ENCODE assay signal across 8 cellular contexts in the genomic region with DNA sequence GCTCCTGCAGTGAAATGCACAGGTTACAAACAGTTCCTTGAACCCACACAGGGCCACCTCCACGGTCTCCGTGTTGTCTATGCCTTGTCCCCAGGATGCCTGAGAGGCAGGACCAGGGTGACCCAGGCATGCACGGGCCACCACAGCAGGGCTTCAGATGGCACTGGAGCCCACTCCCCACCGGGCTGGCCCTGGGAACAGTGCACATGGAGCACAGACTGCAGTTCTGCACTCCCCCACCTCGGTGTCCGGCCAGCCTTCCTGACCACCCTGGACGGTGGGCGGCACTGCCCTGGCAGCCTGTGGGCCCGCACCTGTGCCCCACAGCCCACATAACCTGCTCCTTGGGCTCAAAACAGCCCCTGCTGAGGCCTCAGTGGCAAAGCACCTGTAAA. TPM values are rescaled to one million over a fixed set of nuclear protein-coding genes. Genes with fewer than 3 reads are reported as not detected.
DNase-seq lines count a peak whose midpoint lies in the region; ATAC-seq and TF ChIP-seq lines count a peak whose summit lies in the region.
"Had no signal": no experiment of that assay in that cellular context is flagged by ENCODE, and none has a peak within 500 bp of the region (broad histone marks: within the 10 kb centered on the region; RNA-seq: fewer than 3 reads in every experiment).

No MANE protein-coding gene starts in this region.

- peak overlapping the region; percentile 99 for H3K27ac ChIP-seq in MM.1S (ENCODE audit: low read length)
- H3K27ac ChIP-seq in colonic mucosa = peak overlapping the region; percentile 71
- peak overlapping the region; percentile 94 to 97 (median 95) for H3K27ac ChIP-seq in gastrocnemius medialis

- H3K4me3 Mint-ChIP-seq in Caco-2 (ENCODE audit: unreplicated experiment) = no peak overlapping the region

- H3K9me2 ChIP-seq in MM.1S (replicated peaks; ENCODE audit: insufficient read depth, low read length) = no peaks in the 10 kb centered on the region

- TF ChIP-seq POLR2A in gastrocnemius medialis (IDR thresholded peaks at IDR 0.05) = no peak

- TF ChIP-seq CTCF in MM.1S (IDR thresholded peaks at IDR 0.05; ENCODE audit: low read length) (no peak), colonic mucosa (IDR thresholded peaks at IDR 0.05) (no peak), gastrocnemius medialis (IDR thresholded peaks at IDR 0.05 in 4 of 5, conservative IDR thresholded peaks at IDR 0.05 in 1 of 5) (no peak), Caco-2 (IDR thresholded peaks at IDR 0.05; ENCODE audit: insufficient read depth in 1 of 2, low read depth in 1 of 2, low read length in 1 of 2, severe bottlenecking in 1 of 2, unreplicated experiment in 1 of 2) (no peak)

- H2AFZ ChIP-seq in MM.1S (ENCODE audit: low read length) = no peak overlapping the region

- H3K27ac Mint-ChIP-seq in Caco-2 (ENCODE audit: unreplicated experiment) = no peak overlapping the region

- H3K9me3 ChIP-seq in MM.1S (replicated peaks; ENCODE audit: insufficient read depth, low read length) (no peaks in the 10 kb centered on the region), colonic mucosa (no peaks in the 10 kb centered on the region), gastrocnemius medialis (no peaks in the 10 kb centered on the region), Caco-2 (no peaks in the 10 kb centered on the region)

- H3K9me3 Mint-ChIP-seq in Caco-2 (ENCODE audit: unreplicated experiment) = no peaks in the 10 kb centered on the region

- no peaks in the 10 kb centered on the region for H3K27me3 Mint-ChIP-seq in Caco-2 (ENCODE audit: insufficient read depth, unreplicated experiment)

- H3K79me2 ChIP-seq in MM.1S (ENCODE audit: low read length) = peaks cover 90% of the 10 kb centered on the region

- H3K4me2 ChIP-seq in MM.1S (ENCODE audit: low read depth, low read length) = peak overlapping the region; percentile 100

- BruUV-seq in Caco-2 (replicated peaks; lab: Mats Ljungman, UMichigan) = no TSS peak

- no peaks in the 10 kb centered on the region for H4K20me1 ChIP-seq in MM.1S (ENCODE audit: insufficient read depth, low read length)

- H3K27me3 ChIP-seq in MM.1S (replicated peaks; ENCODE audit: insufficient read depth, low read length) (no peaks in the 10 kb centered on the region), colonic mucosa (no peaks in the 10 kb centered on the region), gastrocnemius medialis (no peaks in the 10 kb centered on the region), Caco-2 (replicated peaks; ENCODE audit: control insufficient read depth, insufficient read depth, low read length) (no peaks in the 10 kb centered on the region)

- peak; percentile 35 for DNase-seq in MM.1S
- DNase-seq in colonic mucosa = no peak
- DNase-seq in gastrocnemius medialis = no peak
- no peak for DNase-seq in Caco-2
- DNase-seq in NCI-H2107 (lab: John Stamatoyannopoulos, UW) = no peak
- no peak for DNase-seq in SW480 (ENCODE audit: low spot score)
- DNase-seq: NCI-H1105 had no signal

- CTCF ChIA-PET in Caco-2 (lab: Charles Lee) = no interaction called here

- H3K36me3 ChIP-seq in MM.1S (replicated peaks; ENCODE audit: insufficient read depth, low read length) = no peaks in the 10 kb centered on the region
- no peaks in the 10 kb centered on the region for H3K36me3 ChIP-seq in colonic mucosa
- H3K36me3 ChIP-seq in gastrocnemius medialis = no peaks in the 10 kb centered on the region
- no peaks in the 10 kb centered on the region for H3K36me3 ChIP-seq in Caco-2 (ENCODE audit: control insufficient read depth, insufficient read depth, low read length)

- H3K4me3 ChIP-seq in GM08714 (ENCODE audit: low read length) (peak overlapping the region; percentile 64; the same call in 1 of the 2 replicates), MM.1S (ENCODE audit: low read length) (peak overlapping the region; percentile 89), colonic mucosa (no peak overlapping the region), gastrocnemius medialis (no peak overlapping the region), Caco-2 (ENCODE audit: low read depth, low read length) (no peak overlapping the region)

- H3K9ac ChIP-seq in MM.1S (ENCODE audit: low read length) (peak overlapping the region; percentile 100), colonic mucosa (ENCODE audit: low read depth in 2 of 2, low read length in 2 of 2) (peak overlapping the region in 1 of 2 donors; percentile 61)

- POLR2A ChIA-PET in Caco-2 (lab: Charles Lee) = no interaction called here

- intact Hi-C loops in colonic mucosa (cut with DNase I) = no loop called here
- intact Hi-C loops in gastrocnemius medialis (cut with DNase I; ENCODE audit: low total_unique reads) = no loop called here
- intact Hi-C loops in Caco-2 (cut with micrococcal nuclease; ENCODE audit: unreplicated experiment) = no loop called here

- peaks cover 66% of the 10 kb centered on the region for H3F3A ChIP-seq in MM.1S (ENCODE audit: insufficient read depth, low read length)

- H3K4me1 Mint-ChIP-seq in Caco-2 (ENCODE audit: low read depth, unreplicated experiment) = no peaks in the 10 kb centered on the region

- no peak for ATAC-seq in gastrocnemius medialis

- H3K36me3 Mint-ChIP-seq in Caco-2 (ENCODE audit: insufficient read depth, unreplicated experiment) = no peaks in the 10 kb centered on the region

- H3K4me1 ChIP-seq in MM.1S (ENCODE audit: low read length) (peaks cover 64% of the 10 kb centered on the region), colonic mucosa (peaks cover 48% of the 10 kb centered on the region), gastrocnemius medialis (peaks cover 86 to 100% of the 10 kb centered on the region in 2 donors), Caco-2 (0 out of 2 replicates have a peak, but pooled peaks cover 5% of the 10 kb centered on the region)

- in situ Hi-C loops in gastrocnemius medialis (cut with MboI; ENCODE audit: low sequenced_read_pairs in 4 of 4) = no loop called here

RNA-seq across cellular contexts. Expression of a gene that starts 14.3 kb away (rescaled TPM):
- total RNA-seq in colonic mucosa = 10 to 100 TPM; 44.4 to 47.7 TPM
- 10 to 100 TPM; 24.1 to 60.3 (median 40.1) TPM for total RNA-seq in gastrocnemius medialis
- 37.9 and 41.3 TPM in 2 replicates for total RNA-seq in Caco-2 (2022)

RNA-seq across cellular contexts. Expression of a gene that starts 41.5 kb away (rescaled TPM):
- total RNA-seq in colonic mucosa (10 to 100 TPM; 10.0 to 11.9 TPM), gastrocnemius medialis (10 to 100 TPM in 2 of 4 donors, 1 to 10 TPM in 2; 5.7 to 15.7 (median 9.4) TPM), Caco-2 (2022) (11.4 and 11.6 TPM in 2 replicates)

RNA-seq across cellular contexts. Expression of a gene that starts 44.2 kb away (rescaled TPM):
- total RNA-seq in colonic mucosa (10 to 100 TPM; 35.2 to 54.0 TPM), gastrocnemius medialis (10 to 100 TPM in 2 of 4 donors, 1 to 10 TPM in 2; 7.4 to 12.1 (median 9.8) TPM), Caco-2 (2022) (66.1 and 78.6 TPM in 2 replicates)

Comparison
In these comparisons a context has a peak if more than half of its experiments do, and no peak if none do; other contexts are left out.
1. H3K4me3 ChIP-seq: peak in GM08714 (single experiment) and MM.1S (single experiment); none in colonic mucosa (single experiment), gastrocnemius medialis (0 of 4) and Caco-2 (single experiment).
2. Peak in every context shown above with its lines, with median percentiles within 50 percentile points of each other: H3K27ac ChIP-seq.